ENCODE assay signal across 30 cellular contexts in the genomic region with DNA sequence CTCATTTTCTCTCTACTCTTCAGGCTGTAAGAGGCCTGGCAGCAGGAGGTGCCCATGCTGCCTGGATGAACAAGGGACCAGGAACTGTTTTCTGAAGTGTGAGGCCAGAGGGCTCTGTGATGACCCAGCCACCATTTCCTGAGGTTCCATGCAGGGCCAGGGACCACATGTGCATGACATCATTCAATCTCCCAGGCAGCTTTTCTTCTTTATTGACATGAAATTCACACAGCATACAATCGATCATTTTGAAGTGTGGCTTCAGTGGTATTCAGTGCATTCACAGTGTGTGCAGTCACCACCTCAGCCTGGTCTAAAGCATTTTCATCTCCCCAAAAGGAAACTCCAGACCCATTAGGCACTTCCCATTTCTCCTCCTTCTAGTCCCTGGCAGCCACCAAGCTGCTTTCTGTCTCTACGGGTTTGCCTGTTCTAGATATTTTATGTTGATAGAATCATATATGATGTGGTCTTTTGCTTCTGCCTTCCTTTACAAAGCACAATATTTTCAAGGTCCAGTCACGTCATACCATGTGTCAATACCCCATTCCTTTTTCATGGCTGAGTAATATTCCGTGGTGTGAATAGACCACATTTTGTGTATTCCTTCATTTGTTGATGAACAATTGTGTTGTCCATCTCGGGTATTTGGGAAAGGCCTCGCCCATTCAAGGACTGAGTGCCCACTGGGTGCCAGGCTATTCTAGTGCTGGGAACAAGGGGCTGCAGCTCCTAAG.
DNase-seq lines count a peak whose midpoint lies in the region; ATAC-seq, FAIRE-seq and TF ChIP-seq lines count a peak whose summit lies in the region.
"Had no signal": no experiment of that assay in that cellular context is flagged by ENCODE, and none has a peak within 500 bp of the region (broad histone marks: within the 10 kb centered on the region; RNA-seq: fewer than 3 reads in every experiment).

No MANE protein-coding gene starts in this region.

- peaks cover 7% of the 10 kb centered on the region for H4K20me1 ChIP-seq in astrocyte (ENCODE audit: insufficient read depth, low read length)

- H3K36me3 ChIP-seq in astrocyte (ENCODE audit: insufficient read depth, low read length) (no peaks in the 10 kb centered on the region), MG63 (no peaks in the 10 kb centered on the region)
- H3K36me3 ChIP-seq: adrenal gland, cardiac muscle cell, lower lobe of right lung, Peyer's patch, right lobe of liver, SJSA1, tibial artery had no signal

- peaks cover 16% of the 10 kb centered on the region for H3K4me1 Mint-ChIP-seq in astrocyte (ENCODE audit: low read depth, unreplicated experiment)
- H3K4me1 Mint-ChIP-seq: B cell had no signal

- no peak overlapping the region for H2AFZ ChIP-seq in astrocyte (ENCODE audit: low read depth, low read length)

- TF ChIP-seq CTCF in astrocyte (IDR thresholded peaks at IDR 0.05; ENCODE audit: insufficient read depth, low read depth, low read length), result no peak

- H3K4me3 ChIP-seq in astrocyte (ENCODE audit: insufficient read depth, low read depth, low read length), result no peak overlapping the region
- no peak overlapping the region for H3K4me3 ChIP-seq in MG63
- H3K4me3 ChIP-seq: adrenal gland, cardiac muscle cell, lower lobe of right lung, Peyer's patch, right lobe of liver, SJSA1, tibial artery had no signal

- peak; percentile 5 for FAIRE-seq in astrocyte (lab: Jason Lieb, UNC)
- FAIRE-seq: endometrium had no signal

- no peaks in the 10 kb centered on the region for H3K27me3 ChIP-seq in astrocyte (ENCODE audit: insufficient read depth, low read length)
- no peaks in the 10 kb centered on the region for H3K27me3 ChIP-seq in MG63
- H3K27me3 ChIP-seq: adrenal gland, cardiac muscle cell, Peyer's patch, right lobe of liver, SJSA1, tibial artery had no signal

- intact Hi-C loops in Right ventricle myocardium inferior (cut with DNase I) (no loop called here), left cardiac atrium (cut with DNase I) (no loop called here)

- H3K27ac ChIP-seq in astrocyte (ENCODE audit: low read depth, low read length), result peak overlapping the region; percentile 62
- H3K27ac ChIP-seq: adrenal gland, cardiac muscle cell, lower lobe of right lung, Peyer's patch, right lobe of liver, SJSA1, tibial artery had no signal

- H3K9me3 Mint-ChIP-seq in astrocyte (ENCODE audit: unreplicated experiment), result peaks cover 14% of the 10 kb centered on the region

- no peak for ATAC-seq in Right ventricle myocardium inferior
- no peak for ATAC-seq in left cardiac atrium
- ATAC-seq: activated T-cell treated with anti-CD3 and anti-CD28 coated beads, Interleukin-2, amount 50 U/mL, for 4 hours; lower lobe of right lung; stimulated activated naive CD8-positive, alpha-beta T cell treated with anti-CD3 and anti-CD28 coated beads, Interleukin-15, Interleukin-2, amounts not matched to agents 100 U/mL and 50 U/mL, for 24 hours had no signal

- H3K9me3 ChIP-seq in astrocyte (ENCODE audit: insufficient read depth, low read depth, low read length), result peaks cover 4% of the 10 kb centered on the region
- no peaks in the 10 kb centered on the region; the same call in 1 of the 2 replicates for H3K9me3 ChIP-seq in MG63
- H3K9me3 ChIP-seq: adrenal gland, Peyer's patch, right lobe of liver, SJSA1 had no signal

- no peak overlapping the region for H3K9ac ChIP-seq in astrocyte (ENCODE audit: low read length)

- H3K36me3 Mint-ChIP-seq in astrocyte (ENCODE audit: low read depth, unreplicated experiment), result peaks cover 10% of the 10 kb centered on the region

- H3K4me2 ChIP-seq in astrocyte (ENCODE audit: low read length), result no peak overlapping the region

- H3K79me2 ChIP-seq in astrocyte (ENCODE audit: insufficient read depth, low read length), result no peaks in the 10 kb centered on the region

- peaks cover 8% of the 10 kb centered on the region for H3K27me3 Mint-ChIP-seq in astrocyte (ENCODE audit: low read depth, unreplicated experiment)
- H3K27me3 Mint-ChIP-seq: B cell had no signal

- H3K27ac Mint-ChIP-seq in astrocyte (ENCODE audit: unreplicated experiment), result peak overlapping the region; percentile 89
- H3K27ac Mint-ChIP-seq: B cell; dendritic cell treated with granulocyte-macrophage colony-stimulating factor and Interleukin-4, amounts not matched to agents 40 ng/mL and 50 ng/mL, for 4 days had no signal

- peaks cover 13% of the 10 kb centered on the region for H3K4me1 ChIP-seq in astrocyte (ENCODE audit: insufficient read depth, low read length)
- H3K4me1 ChIP-seq: adrenal gland, lower lobe of right lung, Peyer's patch, SJSA1 had no signal

- H3K4me3 Mint-ChIP-seq in astrocyte (ENCODE audit: unreplicated experiment), result no peak overlapping the region
- H3K4me3 Mint-ChIP-seq: activated T-cell treated with anti-CD3 and anti-CD28 coated beads, Interleukin-2, amount 50 U/mL, for 4 hours; B cell; dendritic cell treated with granulocyte-macrophage colony-stimulating factor and Interleukin-4, amounts not matched to agents 40 ng/mL and 50 ng/mL, for 4 days had no signal

- DNase-seq in Right ventricle myocardium inferior (ENCODE audit: missing footprints) (peak; percentile 33), left cardiac atrium (no peak), astrocyte (ENCODE audit: low read depth) (peak; percentile 95), kidney glomerular epithelial cell (lab: John Stamatoyannopoulos, UW) (peak; percentile 6), MG63 (no peak), GF-D8 (lab: John Stamatoyannopoulos, UW) (no peak), NCI-H1694 (lab: John Stamatoyannopoulos, UW) (no peak), medulla oblongata (ENCODE audit: extremely low spot score) (no peak)
- DNase-seq: 8988T; activated CD8-positive, alpha-beta memory T cell treated with anti-CD3 and anti-CD28 coated beads for 24 hours; activated naive CD4-positive, alpha-beta T cell; activated T-cell treated with anti-CD3 and anti-CD28 coated beads, Interleukin-2, amount 50 U/mL, for 4 hours; DMS153; HCEC 1CT; Karpas-422; lower lobe of right lung; NCI-H1694 treated with DMSO at 0.1 percent for 48 hours; NCI-H2171 treated with DMSO at 0.1 percent for 48 hours; NCI-H524 treated with DMSO at 0.1 percent for 48 hours; Peyer's patch; stimulated activated CD4-positive, alpha-beta T cell treated with anti-CD3 and anti-CD28 coated beads, Interleukin-15, amount 100 ng/mL, for 24 hours; stimulated activated naive CD8-positive, alpha-beta T cell treated with anti-CD3 and anti-CD28 coated beads, Interleukin-15, Interleukin-2, amounts not matched to agents 100 U/mL and 50 U/mL, for 24 hours; tibial artery had no signal

Comparison
In these comparisons a context has a peak if more than half of its experiments do, and no peak if none do; other contexts are left out.
1. DNase-seq: peak in Right ventricle myocardium inferior (single experiment), astrocyte (single experiment) and kidney glomerular epithelial cell (single experiment); none in left cardiac atrium (single experiment), MG63 (single experiment), GF-D8 (single experiment), NCI-H1694 (single experiment) and medulla oblongata (single experiment).